1 cellular context compared by ENCODE assay signal in the genomic region with DNA sequence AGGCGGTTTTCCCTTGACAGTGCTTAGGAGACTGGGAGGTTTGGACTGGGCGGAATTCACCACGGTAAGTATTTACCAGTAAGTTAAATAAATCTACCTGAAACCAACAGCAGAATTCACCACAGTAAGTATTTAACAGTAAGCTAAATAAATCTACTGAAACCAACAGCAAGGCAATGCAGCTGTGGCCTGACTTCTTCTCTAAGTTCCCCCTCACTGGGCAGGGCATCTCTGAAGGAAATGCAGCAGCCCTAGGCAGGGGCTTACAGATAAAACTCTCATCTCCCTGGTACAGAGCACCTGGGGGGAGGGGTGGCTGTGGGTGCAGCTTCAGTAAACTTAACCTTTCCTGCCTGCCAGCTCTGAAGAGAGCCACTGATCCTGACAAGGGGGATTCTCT.
TF ChIP-seq lines count a peak whose summit lies in the region.

No MANE protein-coding gene starts in this region.

TF ChIP-seq in GM12878, 131 proteins besides CTCF, POLR2A, EP300 and RAD21 (continued from another document):
- TF ChIP-seq REST (IDR thresholded peaks at IDR 0.05; ENCODE audit: low read depth, low read length) (no peak), CBX5 (IDR thresholded peaks at IDR 0.05; ENCODE audit: low read depth) (no peak), SKIL (IDR thresholded peaks at IDR 0.05; ENCODE audit: low read depth, poor library complexity, severe bottlenecking) (no peak), POLR2AphosphoS5 (IDR thresholded peaks at IDR 0.05; ENCODE audit: low read length) (no peak), WRNIP1 (IDR thresholded peaks at IDR 0.05; ENCODE audit: borderline replicate concordance, low read depth, low read length) (no peak), PAX8 (IDR thresholded peaks at IDR 0.05) (no peak)
- TF ChIP-seq, protein P1, sequence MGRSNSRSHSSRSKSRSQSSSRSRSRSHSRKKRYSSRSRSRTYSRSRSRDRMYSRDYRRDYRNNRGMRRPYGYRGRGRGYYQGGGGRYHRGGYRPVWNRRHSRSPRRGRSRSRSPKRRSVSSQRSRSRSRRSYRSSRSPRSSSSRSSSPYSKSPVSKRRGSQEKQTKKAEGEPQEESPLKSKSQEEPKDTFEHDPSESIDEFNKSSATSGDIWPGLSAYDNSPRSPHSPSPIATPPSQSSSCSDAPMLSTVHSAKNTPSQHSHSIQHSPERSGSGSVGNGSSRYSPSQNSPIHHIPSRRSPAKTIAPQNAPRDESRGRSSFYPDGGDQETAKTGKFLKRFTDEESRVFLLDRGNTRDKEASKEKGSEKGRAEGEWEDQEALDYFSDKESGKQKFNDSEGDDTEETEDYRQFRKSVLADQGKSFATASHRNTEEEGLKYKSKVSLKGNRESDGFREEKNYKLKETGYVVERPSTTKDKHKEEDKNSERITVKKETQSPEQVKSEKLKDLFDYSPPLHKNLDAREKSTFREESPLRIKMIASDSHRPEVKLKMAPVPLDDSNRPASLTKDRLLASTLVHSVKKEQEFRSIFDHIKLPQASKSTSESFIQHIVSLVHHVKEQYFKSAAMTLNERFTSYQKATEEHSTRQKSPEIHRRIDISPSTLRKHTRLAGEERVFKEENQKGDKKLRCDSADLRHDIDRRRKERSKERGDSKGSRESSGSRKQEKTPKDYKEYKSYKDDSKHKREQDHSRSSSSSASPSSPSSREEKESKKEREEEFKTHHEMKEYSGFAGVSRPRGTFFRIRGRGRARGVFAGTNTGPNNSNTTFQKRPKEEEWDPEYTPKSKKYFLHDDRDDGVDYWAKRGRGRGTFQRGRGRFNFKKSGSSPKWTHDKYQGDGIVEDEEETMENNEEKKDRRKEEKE (IDR thresholded peaks at IDR 0.05) = no peak
- TF ChIP-seq, protein P2, sequence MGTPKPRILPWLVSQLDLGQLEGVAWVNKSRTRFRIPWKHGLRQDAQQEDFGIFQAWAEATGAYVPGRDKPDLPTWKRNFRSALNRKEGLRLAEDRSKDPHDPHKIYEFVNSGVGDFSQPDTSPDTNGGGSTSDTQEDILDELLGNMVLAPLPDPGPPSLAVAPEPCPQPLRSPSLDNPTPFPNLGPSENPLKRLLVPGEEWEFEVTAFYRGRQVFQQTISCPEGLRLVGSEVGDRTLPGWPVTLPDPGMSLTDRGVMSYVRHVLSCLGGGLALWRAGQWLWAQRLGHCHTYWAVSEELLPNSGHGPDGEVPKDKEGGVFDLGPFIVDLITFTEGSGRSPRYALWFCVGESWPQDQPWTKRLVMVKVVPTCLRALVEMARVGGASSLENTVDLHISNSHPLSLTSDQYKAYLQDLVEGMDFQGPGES (IDR thresholded peaks at IDR 0.05) = no peak
- TF ChIP-seq, protein P3, sequence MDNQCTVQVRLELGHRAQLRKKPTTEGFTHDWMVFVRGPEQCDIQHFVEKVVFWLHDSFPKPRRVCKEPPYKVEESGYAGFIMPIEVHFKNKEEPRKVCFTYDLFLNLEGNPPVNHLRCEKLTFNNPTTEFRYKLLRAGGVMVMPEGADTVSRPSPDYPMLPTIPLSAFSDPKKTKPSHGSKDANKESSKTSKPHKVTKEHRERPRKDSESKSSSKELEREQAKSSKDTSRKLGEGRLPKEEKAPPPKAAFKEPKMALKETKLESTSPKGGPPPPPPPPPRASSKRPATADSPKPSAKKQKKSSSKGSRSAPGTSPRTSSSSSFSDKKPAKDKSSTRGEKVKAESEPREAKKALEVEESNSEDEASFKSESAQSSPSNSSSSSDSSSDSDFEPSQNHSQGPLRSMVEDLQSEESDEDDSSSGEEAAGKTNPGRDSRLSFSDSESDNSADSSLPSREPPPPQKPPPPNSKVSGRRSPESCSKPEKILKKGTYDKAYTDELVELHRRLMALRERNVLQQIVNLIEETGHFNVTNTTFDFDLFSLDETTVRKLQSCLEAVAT (IDR thresholded peaks at IDR 0.05) = no peak
